Comparison of ENCODE assay signal across 8 cellular contexts in genomic region chr6:123655520-123656306, GRCh38. TPM values are rescaled to one million over a fixed set of nuclear protein-coding genes. Genes with fewer than 3 reads are reported as not detected.
DNase-seq lines count a peak whose midpoint lies in the region; ATAC-seq and TF ChIP-seq lines count a peak whose summit lies in the region.

No MANE protein-coding gene starts in this region.

- H3K36me3 Mint-ChIP-seq in Calu3 (ENCODE audit: insufficient read depth, unreplicated experiment): no peaks in the 10 kb centered on the region

- intact Hi-C loops in Calu3 (cut with micrococcal nuclease; ENCODE audit: unreplicated experiment): no loop called here

- CTCF ChIA-PET in Calu3 (lab: Charles Lee): interaction anchor here (0.7 to 1.1 kb wide), 2 partner anchors 9 to 172 kb away, joined by 3 to 5 read pairs; no protein-coding TSS in a partner anchor

- no peak for TF ChIP-seq CTCF in Calu3 (IDR thresholded peaks at IDR 0.05; ENCODE audit: unreplicated experiment)

- DNase-seq in M059J (ENCODE audit: low read depth) (peak; percentile 51), glomerular visceral epithelial cell (ENCODE audit: extremely low spot score) (peak; percentile 11), NCI-H69 (lab: John Stamatoyannopoulos, UW) (no peak), Calu3 (no peak), NCI-H187 treated with DMSO at 0.1 percent for 48 hours (lab: John Stamatoyannopoulos, UW) (no peak), Ammon's horn (ENCODE audit: low spot score) (no peak)

- H3K4me3 Mint-ChIP-seq in Calu3 (ENCODE audit: low read depth, unreplicated experiment): no peak overlapping the region

- no peak overlapping the region for H3K27ac Mint-ChIP-seq in Calu3 (ENCODE audit: unreplicated experiment)

- no peaks in the 10 kb centered on the region for H3K4me1 Mint-ChIP-seq in Calu3 (ENCODE audit: low read depth, unreplicated experiment)

- no peaks in the 10 kb centered on the region for H3K27me3 Mint-ChIP-seq in Calu3 (ENCODE audit: unreplicated experiment)

- peak; percentile 94 for ATAC-seq in GM18498 (IDR thresholded peaks at IDR 0.05; ENCODE audit: unreplicated experiment)
- ATAC-seq in GM21717 (IDR thresholded peaks at IDR 0.05; ENCODE audit: unreplicated experiment): peak; percentile 95

- BruUV-seq in Calu3 (replicated peaks; lab: Mats Ljungman, UMichigan): no TSS peak

- H3K9me3 Mint-ChIP-seq in Calu3 (ENCODE audit: low read depth, unreplicated experiment): no peaks in the 10 kb centered on the region

RNA-seq across cellular contexts. Expression of gene TRDN, which starts 19.0 kb away (rescaled TPM):
- 0.05 and 0.12 TPM in 2 replicates for total RNA-seq in M059J (2014; rRNA removed; shearing (Covaris generic))
- not detected in 2 replicates for total RNA-seq in Calu3 (2022)

Comparison
In these comparisons a context has a peak if more than half of its experiments do, and no peak if none do; other contexts are left out.
1. DNase-seq: peak in M059J (single experiment) and glomerular visceral epithelial cell (single experiment); none in NCI-H69 (single experiment), Calu3 (single experiment), NCI-H187 treated with DMSO at 0.1 percent for 48 hours (single experiment) and Ammon's horn (single experiment).